In the genomic region with DNA sequence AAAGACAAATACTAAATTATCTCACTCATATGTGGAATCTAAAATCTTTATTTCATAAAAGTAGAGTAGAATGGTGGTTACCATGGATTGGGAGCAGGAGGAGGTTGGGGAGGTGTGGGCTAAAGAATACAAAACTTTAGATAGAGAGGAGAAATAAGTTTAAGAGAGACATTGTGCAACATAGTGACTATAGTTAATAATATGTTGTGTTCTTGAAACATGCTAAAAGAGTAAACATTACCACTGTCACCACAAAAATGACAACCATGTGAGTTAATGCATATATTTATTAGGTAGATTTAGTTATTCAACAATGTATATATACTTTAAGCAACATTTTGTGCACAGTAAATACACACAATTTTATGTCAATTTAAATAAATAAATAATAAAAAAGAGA, we compare ENCODE assay signal across 17 cellular contexts.
DNase-seq lines count a peak whose midpoint lies in the region; ATAC-seq, FAIRE-seq and TF ChIP-seq lines count a peak whose summit lies in the region.
"Had no signal": no experiment of that assay in that cellular context is flagged by ENCODE, and none has a peak within 500 bp of the region (broad histone marks: within the 10 kb centered on the region; RNA-seq: fewer than 3 reads in every experiment).

No MANE protein-coding gene starts in this region.

- H3K27ac ChIP-seq in GM23248 (no peak overlapping the region), mesenchymal stem cell (ENCODE audit: low read length, poor library complexity, severe bottlenecking) (no peak overlapping the region), OCI-LY7 (ENCODE audit: low read depth, low read length, poor library complexity, severe bottlenecking) (no peak overlapping the region)
- H3K27ac ChIP-seq: BLaER1 had no signal

- H3K9me2 ChIP-seq in GM23248 (ENCODE audit: insufficient read depth) (0 out of 2 replicates have a peak, but pooled peaks cover 2% of the 10 kb centered on the region), OCI-LY7 (ENCODE audit: insufficient read depth, low read length) (no peaks in the 10 kb centered on the region)

- H3K4me1 ChIP-seq in GM23248 (ENCODE audit: insufficient read depth) (peaks cover 10% of the 10 kb centered on the region), mesenchymal stem cell (ENCODE audit: control insufficient read depth, insufficient read depth, low read depth, low read length) (no peaks in the 10 kb centered on the region), OCI-LY7 (ENCODE audit: insufficient read depth, low read length, poor library complexity, severe bottlenecking) (no peaks in the 10 kb centered on the region)
- H3K4me1 ChIP-seq: BLaER1, HAP-1 had no signal

- H2BK120ac ChIP-seq in mesenchymal stem cell (ENCODE audit: low read depth, low read length), result no peak overlapping the region

- POLR2A ChIA-PET in OCI-LY7 (lab: Charles Lee), result no interaction called here

- H4K20me1 ChIP-seq in GM23248 (ENCODE audit: insufficient read depth) (no peaks in the 10 kb centered on the region), OCI-LY7 (ENCODE audit: insufficient read depth, low read length) (no peaks in the 10 kb centered on the region)
- H4K20me1 ChIP-seq: BLaER1 had no signal

- H3K27ac Mint-ChIP-seq in natural killer cell, result no peak overlapping the region
- H3K27ac Mint-ChIP-seq: CD14-positive monocyte; CD4-positive, alpha-beta memory T cell had no signal

- H3K9me3 ChIP-seq in GM23248 (ENCODE audit: low read depth), result no peaks in the 10 kb centered on the region
- peaks cover 6% of the 10 kb centered on the region for H3K9me3 ChIP-seq in mesenchymal stem cell (ENCODE audit: control insufficient read depth, low read length)
- H3K9me3 ChIP-seq in OCI-LY7 (ENCODE audit: low read length), result no peaks in the 10 kb centered on the region
- H3K9me3 ChIP-seq: BLaER1, HAP-1 had no signal

- no peak overlapping the region for H3K14ac ChIP-seq in mesenchymal stem cell (ENCODE audit: low read length in 2 of 2)

- CTCF ChIA-PET in OCI-LY7 (lab: Charles Lee; ENCODE audit: unreplicated experiment), result no interaction called here

- no peaks in the 10 kb centered on the region for H3F3A ChIP-seq in GM23248 (ENCODE audit: insufficient read depth)

- H3K23ac ChIP-seq in mesenchymal stem cell (ENCODE audit: low read length in 2 of 2), result no peak overlapping the region

- ATAC-seq in sciatic nerve (no peak), natural killer cell (no peak)
- ATAC-seq: HepG2 had no signal

- H3K4ac ChIP-seq in mesenchymal stem cell (ENCODE audit: low read depth in 1 of 2, low read length in 2 of 2), result no peak overlapping the region

- H3K9ac ChIP-seq in GM23248 (no peak overlapping the region), mesenchymal stem cell (ENCODE audit: low read length) (no peak overlapping the region)
- H3K9ac ChIP-seq: BLaER1 had no signal

- FAIRE-seq in bronchial epithelial cell (lab: Jason Lieb, UNC), result no peak
- FAIRE-seq: GM12892, H1, HepG2 had no signal

- no peaks in the 10 kb centered on the region for H3K4me1 Mint-ChIP-seq in natural killer cell
- H3K4me1 Mint-ChIP-seq: CD14-positive monocyte; CD4-positive, alpha-beta memory T cell had no signal

- H3K18ac ChIP-seq in mesenchymal stem cell (ENCODE audit: low read depth in 1 of 2, low read length in 2 of 2), result no peak overlapping the region

- H3K4me3 Mint-ChIP-seq in natural killer cell, result no peak overlapping the region
- H3K4me3 Mint-ChIP-seq: CD14-positive monocyte; CD4-positive, alpha-beta memory T cell had no signal

- peaks cover 7 to 11% of the 10 kb centered on the region in 2 donors for H3K9me3 Mint-ChIP-seq in natural killer cell

- no peak overlapping the region for H2BK12ac ChIP-seq in mesenchymal stem cell (ENCODE audit: low read length in 2 of 2)

- no peaks in the 10 kb centered on the region for H3K36me3 Mint-ChIP-seq in natural killer cell
- H3K36me3 Mint-ChIP-seq: CD14-positive monocyte; CD4-positive, alpha-beta memory T cell had no signal

- no TSS peak for BruUV-seq in OCI-LY7 (replicated peaks; lab: Mats Ljungman, UMichigan)

- no peaks in the 10 kb centered on the region for H3K79me1 ChIP-seq in mesenchymal stem cell (replicated peaks; ENCODE audit: low read length, poor library complexity, severe bottlenecking)

- H3K36me3 ChIP-seq in GM23248 (ENCODE audit: low read depth) (no peaks in the 10 kb centered on the region), bronchial epithelial cell (ENCODE audit: control insufficient read depth, insufficient read depth, low read length) (no peaks in the 10 kb centered on the region), mesenchymal stem cell (ENCODE audit: control insufficient read depth in 1 of 2, insufficient read depth in 2 of 2, low read depth in 1 of 2, low read length in 2 of 2) (no peaks in the 10 kb centered on the region), OCI-LY7 (ENCODE audit: insufficient read depth, low read length) (no peaks in the 10 kb centered on the region)
- H3K36me3 ChIP-seq: BLaER1, HAP-1 had no signal

- in situ Hi-C loops in GM23248 (cut with MboI), result no loop called here

- H2BK5ac ChIP-seq in mesenchymal stem cell (ENCODE audit: low read depth, low read length, poor library complexity, severe bottlenecking), result no peak overlapping the region

- no peak overlapping the region for H3K4me2 ChIP-seq in GM23248 (ENCODE audit: unreplicated experiment)
- H3K4me2 ChIP-seq in mesenchymal stem cell (ENCODE audit: low read length, poor library complexity, severe bottlenecking), result no peak overlapping the region
- no peak overlapping the region for H3K4me2 ChIP-seq in OCI-LY7 (ENCODE audit: low read length)
- H3K4me2 ChIP-seq: BLaER1 had no signal

- H3K79me2 ChIP-seq in GM23248 (ENCODE audit: insufficient read depth), result no peaks in the 10 kb centered on the region
- H3K79me2 ChIP-seq in OCI-LY7 (ENCODE audit: insufficient read depth, low read depth, low read length), result no peaks in the 10 kb centered on the region

- no peak overlapping the region for H4K91ac ChIP-seq in mesenchymal stem cell (ENCODE audit: low read length)

- H2BK15ac ChIP-seq in mesenchymal stem cell (ENCODE audit: low read depth, poor library complexity, severe bottlenecking), result no peak overlapping the region

- no peaks in the 10 kb centered on the region for H3K27me3 Mint-ChIP-seq in natural killer cell (ENCODE audit: low read depth in 2 of 2)
- H3K27me3 Mint-ChIP-seq: CD4-positive, alpha-beta memory T cell had no signal

- TF ChIP-seq CTCF in bronchial epithelial cell (IDR thresholded peaks at IDR 0.05; ENCODE audit: insufficient read depth, low read length, severe bottlenecking) (no peak), fibroblast of pulmonary artery (IDR thresholded peaks at IDR 0.05; ENCODE audit: low read length, missing control alignments) (no peak), natural killer cell (IDR thresholded peaks at IDR 0.05) (no peak), OCI-LY7 (conservative IDR thresholded peaks at IDR 0.05; ENCODE audit: low read length) (no peak)

- H3K27me3 ChIP-seq in GM23248 (replicated peaks; ENCODE audit: insufficient read depth) (no peaks in the 10 kb centered on the region), bronchial epithelial cell (ENCODE audit: control insufficient read depth, insufficient read depth, low read length) (no peaks in the 10 kb centered on the region), mesenchymal stem cell (ENCODE audit: control insufficient read depth in 1 of 2, insufficient read depth in 1 of 2, low read length in 2 of 2) (no peaks in the 10 kb centered on the region)
- H3K27me3 ChIP-seq: BLaER1 had no signal

- H3K4me3 ChIP-seq in GM23248 (no peak overlapping the region), bronchial epithelial cell (ENCODE audit: low read depth, low read length) (no peak overlapping the region), fibroblast of pulmonary artery (replicated peaks; ENCODE audit: low read depth, low read length) (no peak overlapping the region), mesenchymal stem cell (ENCODE audit: insufficient read depth in 1 of 2, low read depth in 1 of 2, low read length in 2 of 2) (no peak overlapping the region), OCI-LY7 (ENCODE audit: low read depth, low read length, poor library complexity, severe bottlenecking) (no peak overlapping the region)
- H3K4me3 ChIP-seq: BLaER1, HAP-1 had no signal

- no peak overlapping the region for H4K8ac ChIP-seq in mesenchymal stem cell (ENCODE audit: low read length)

- intact Hi-C loops in sciatic nerve (cut with DNase I) (no loop called here), natural killer cell (cut with micrococcal nuclease) (no loop called here), OCI-LY7 (cut with micrococcal nuclease; ENCODE audit: unreplicated experiment) (no loop called here)

- H2AFZ ChIP-seq in GM23248 (no peak overlapping the region), mesenchymal stem cell (ENCODE audit: low read depth, low read length) (no peak overlapping the region), OCI-LY7 (ENCODE audit: low read length) (no peak overlapping the region)

- no peak overlapping the region for H2AK5ac ChIP-seq in mesenchymal stem cell (ENCODE audit: low read length, severe bottlenecking)

- DNase-seq in GM23248, result peak; percentile 12
- peak; percentile 41 for DNase-seq in bronchial epithelial cell (ENCODE audit: low read depth)
- peak; percentile 30 for DNase-seq in fibroblast of pulmonary artery (ENCODE audit: low read depth)
- peak; percentile 22 for DNase-seq in mesenchymal stem cell
- no peak for DNase-seq in sciatic nerve (ENCODE audit: low spot score)
- DNase-seq in natural killer cell, result no peak
- no peak for DNase-seq in OCI-LY7 (ENCODE audit: low spot score)
- DNase-seq in stimulated activated naive CD4-positive, alpha-beta T cell treated with Interleukin-2 at 50 U/mL for 16 hours (lab: John Stamatoyannopoulos, UW), result no peak
- DNase-seq: 8988T; CD4-positive, alpha-beta memory T cell; DMS79 treated with DMSO at 0.1 percent for 48 hours had no signal

Comparison
In these comparisons a context has a peak if more than half of its experiments do, and no peak if none do; other contexts are left out.
1. DNase-seq: peak in GM23248 (single experiment), bronchial epithelial cell (single experiment), fibroblast of pulmonary artery (single experiment) and mesenchymal stem cell (single experiment); none in sciatic nerve (single experiment), natural killer cell (single experiment), OCI-LY7 (single experiment) and stimulated activated naive CD4-positive, alpha-beta T cell treated with Interleukin-2 at 50 U/mL for 16 hours (single experiment).